1 cellular context compared by ENCODE assay signal in the genomic region with DNA sequence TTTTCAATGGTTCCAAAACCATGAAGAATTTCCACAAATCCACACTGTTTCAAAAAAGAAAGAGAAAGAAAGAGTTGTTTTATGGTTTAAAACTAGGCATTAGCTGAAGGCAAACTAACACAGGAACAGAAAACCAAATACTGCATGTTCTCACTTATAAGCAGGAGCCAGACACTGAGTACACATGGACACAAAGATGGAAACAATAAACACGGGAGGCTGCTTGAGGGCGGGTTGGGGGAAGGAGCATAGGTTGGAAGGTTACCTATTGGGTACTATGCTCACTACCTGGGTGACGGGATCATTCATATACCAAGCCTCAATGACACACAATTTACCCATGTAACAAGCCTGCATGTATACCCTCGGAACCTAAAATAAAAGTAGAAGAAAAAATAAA.
TF ChIP-seq lines count a peak whose summit lies in the region.

No MANE protein-coding gene starts in this region.

TF ChIP-seq in GM23338, 12 proteins besides CTCF, POLR2A, EP300 and RAD21:
- TF ChIP-seq, protein P1, sequence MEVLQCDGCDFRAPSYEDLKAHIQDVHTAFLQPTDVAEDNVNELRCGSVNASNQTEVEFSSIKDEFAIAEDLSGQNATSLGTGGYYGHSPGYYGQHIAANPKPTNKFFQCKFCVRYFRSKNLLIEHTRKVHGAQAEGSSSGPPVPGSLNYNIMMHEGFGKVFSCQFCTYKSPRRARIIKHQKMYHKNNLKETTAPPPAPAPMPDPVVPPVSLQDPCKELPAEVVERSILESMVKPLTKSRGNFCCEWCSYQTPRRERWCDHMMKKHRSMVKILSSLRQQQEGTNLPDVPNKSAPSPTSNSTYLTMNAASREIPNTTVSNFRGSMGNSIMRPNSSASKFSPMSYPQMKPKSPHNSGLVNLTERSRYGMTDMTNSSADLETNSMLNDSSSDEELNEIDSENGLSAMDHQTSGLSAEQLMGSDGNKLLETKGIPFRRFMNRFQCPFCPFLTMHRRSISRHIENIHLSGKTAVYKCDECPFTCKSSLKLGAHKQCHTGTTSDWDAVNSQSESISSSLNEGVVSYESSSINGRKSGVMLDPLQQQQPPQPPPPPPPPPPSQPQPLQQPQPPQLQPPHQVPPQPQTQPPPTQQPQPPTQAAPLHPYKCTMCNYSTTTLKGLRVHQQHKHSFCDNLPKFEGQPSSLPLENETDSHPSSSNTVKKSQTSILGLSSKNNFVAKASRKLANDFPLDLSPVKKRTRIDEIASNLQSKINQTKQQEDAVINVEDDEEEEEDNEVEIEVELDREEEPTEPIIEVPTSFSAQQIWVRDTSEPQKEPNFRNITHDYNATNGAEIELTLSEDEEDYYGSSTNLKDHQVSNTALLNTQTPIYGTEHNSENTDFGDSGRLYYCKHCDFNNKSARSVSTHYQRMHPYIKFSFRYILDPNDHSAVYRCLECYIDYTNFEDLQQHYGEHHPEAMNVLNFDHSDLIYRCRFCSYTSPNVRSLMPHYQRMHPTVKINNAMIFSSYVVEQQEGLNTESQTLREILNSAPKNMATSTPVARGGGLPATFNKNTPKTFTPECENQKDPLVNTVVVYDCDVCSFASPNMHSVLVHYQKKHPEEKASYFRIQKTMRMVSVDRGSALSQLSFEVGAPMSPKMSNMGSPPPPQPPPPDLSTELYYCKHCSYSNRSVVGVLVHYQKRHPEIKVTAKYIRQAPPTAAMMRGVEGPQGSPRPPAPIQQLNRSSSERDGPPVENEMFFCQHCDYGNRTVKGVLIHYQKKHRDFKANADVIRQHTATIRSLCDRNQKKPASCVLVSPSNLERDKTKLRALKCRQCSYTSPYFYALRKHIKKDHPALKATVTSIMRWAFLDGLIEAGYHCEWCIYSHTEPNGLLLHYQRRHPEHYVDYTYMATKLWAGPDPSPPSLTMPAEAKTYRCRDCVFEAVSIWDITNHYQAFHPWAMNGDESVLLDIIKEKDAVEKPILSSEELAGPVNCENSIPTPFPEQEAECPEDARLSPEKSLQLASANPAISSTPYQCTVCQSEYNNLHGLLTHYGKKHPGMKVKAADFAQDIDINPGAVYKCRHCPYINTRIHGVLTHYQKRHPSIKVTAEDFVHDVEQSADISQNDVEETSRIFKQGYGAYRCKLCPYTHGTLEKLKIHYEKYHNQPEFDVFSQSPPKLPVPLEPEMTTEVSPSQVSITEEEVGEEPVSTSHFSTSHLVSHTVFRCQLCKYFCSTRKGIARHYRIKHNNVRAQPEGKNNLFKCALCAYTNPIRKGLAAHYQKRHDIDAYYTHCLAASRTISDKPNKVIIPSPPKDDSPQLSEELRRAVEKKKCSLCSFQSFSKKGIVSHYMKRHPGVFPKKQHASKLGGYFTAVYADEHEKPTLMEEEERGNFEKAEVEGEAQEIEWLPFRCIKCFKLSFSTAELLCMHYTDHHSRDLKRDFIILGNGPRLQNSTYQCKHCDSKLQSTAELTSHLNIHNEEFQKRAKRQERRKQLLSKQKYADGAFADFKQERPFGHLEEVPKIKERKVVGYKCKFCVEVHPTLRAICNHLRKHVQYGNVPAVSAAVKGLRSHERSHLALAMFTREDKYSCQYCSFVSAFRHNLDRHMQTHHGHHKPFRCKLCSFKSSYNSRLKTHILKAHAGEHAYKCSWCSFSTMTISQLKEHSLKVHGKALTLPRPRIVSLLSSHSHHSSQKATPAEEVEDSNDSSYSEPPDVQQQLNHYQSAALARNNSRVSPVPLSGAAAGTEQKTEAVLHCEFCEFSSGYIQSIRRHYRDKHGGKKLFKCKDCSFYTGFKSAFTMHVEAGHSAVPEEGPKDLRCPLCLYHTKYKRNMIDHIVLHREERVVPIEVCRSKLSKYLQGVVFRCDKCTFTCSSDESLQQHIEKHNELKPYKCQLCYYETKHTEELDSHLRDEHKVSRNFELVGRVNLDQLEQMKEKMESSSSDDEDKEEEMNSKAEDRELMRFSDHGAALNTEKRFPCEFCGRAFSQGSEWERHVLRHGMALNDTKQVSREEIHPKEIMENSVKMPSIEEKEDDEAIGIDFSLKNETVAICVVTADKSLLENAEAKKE (CRISPR knock-in tag; IDR thresholded peaks at IDR 0.05), result no peak
- TF ChIP-seq, protein P2, sequence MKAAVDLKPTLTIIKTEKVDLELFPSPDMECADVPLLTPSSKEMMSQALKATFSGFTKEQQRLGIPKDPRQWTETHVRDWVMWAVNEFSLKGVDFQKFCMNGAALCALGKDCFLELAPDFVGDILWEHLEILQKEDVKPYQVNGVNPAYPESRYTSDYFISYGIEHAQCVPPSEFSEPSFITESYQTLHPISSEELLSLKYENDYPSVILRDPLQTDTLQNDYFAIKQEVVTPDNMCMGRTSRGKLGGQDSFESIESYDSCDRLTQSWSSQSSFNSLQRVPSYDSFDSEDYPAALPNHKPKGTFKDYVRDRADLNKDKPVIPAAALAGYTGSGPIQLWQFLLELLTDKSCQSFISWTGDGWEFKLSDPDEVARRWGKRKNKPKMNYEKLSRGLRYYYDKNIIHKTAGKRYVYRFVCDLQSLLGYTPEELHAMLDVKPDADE (IDR thresholded peaks at IDR 0.05), result no peak
- TF ChIP-seq JUNB (IDR thresholded peaks at IDR 0.05; ENCODE audit: unreplicated experiment) (no peak), CREB1 (CRISPR knock-in tag; IDR thresholded peaks at IDR 0.05; ENCODE audit: low read depth) (no peak), EZH2phosphoT487 (IDR thresholded peaks at IDR 0.05; ENCODE audit: unreplicated experiment) (no peak), REST (IDR thresholded peaks at IDR 0.05; ENCODE audit: unreplicated experiment) (no peak), POLR2AphosphoS5 (IDR thresholded peaks at IDR 0.05; ENCODE audit: low read depth) (no peak)
